ENCODE assay signal across 1 cellular context in genomic region chr9:111633389-111633736, GRCh38.
TF ChIP-seq lines count a peak whose summit lies in the region.

No MANE protein-coding gene starts in this region.

TF ChIP-seq in liver, 16 proteins besides CTCF, POLR2A, EP300 and RAD21:
- peak; percentile 33 for TF ChIP-seq FOXA1 (IDR thresholded peaks at IDR 0.05)
- no peak for TF ChIP-seq FOXA2 (IDR thresholded peaks at IDR 0.05)
- peak; percentile 60 for TF ChIP-seq SP1 (IDR thresholded peaks at IDR 0.05)
- no peak for TF ChIP-seq ZBTB33 (IDR thresholded peaks at IDR 0.05)
- no peak for TF ChIP-seq MAX (IDR thresholded peaks at IDR 0.05)
- peak; percentile 58 for TF ChIP-seq HNF4G (IDR thresholded peaks at IDR 0.05)
- no peak for TF ChIP-seq TAF1 (conservative IDR thresholded peaks at IDR 0.05)
- peak in 1 of 2 donors; percentile 52 for TF ChIP-seq JUND (IDR thresholded peaks at IDR 0.05)
- peak; percentile 75 to 81 for TF ChIP-seq RXRA (IDR thresholded peaks at IDR 0.05)
- no peak for TF ChIP-seq GABPA (IDR thresholded peaks at IDR 0.05 in 1 of 2, conservative IDR thresholded peaks at IDR 0.05 in 1 of 2)
- peak; percentile 93 to 94 for TF ChIP-seq HNF4A (conservative IDR thresholded peaks at IDR 0.05)
- TF ChIP-seq REST (IDR thresholded peaks at IDR 0.05), result peak; percentile 32
- TF ChIP-seq EGR1 (IDR thresholded peaks at IDR 0.05; ENCODE audit: low read depth in 2 of 2), result no peak
- peak; percentile 22 for TF ChIP-seq ATF3 (IDR thresholded peaks at IDR 0.05)
- TF ChIP-seq YY1 (IDR thresholded peaks at IDR 0.05), result peak; percentile 38
- TF ChIP-seq NR2F2 (IDR thresholded peaks at IDR 0.05), result no peak
